In the genomic region with DNA sequence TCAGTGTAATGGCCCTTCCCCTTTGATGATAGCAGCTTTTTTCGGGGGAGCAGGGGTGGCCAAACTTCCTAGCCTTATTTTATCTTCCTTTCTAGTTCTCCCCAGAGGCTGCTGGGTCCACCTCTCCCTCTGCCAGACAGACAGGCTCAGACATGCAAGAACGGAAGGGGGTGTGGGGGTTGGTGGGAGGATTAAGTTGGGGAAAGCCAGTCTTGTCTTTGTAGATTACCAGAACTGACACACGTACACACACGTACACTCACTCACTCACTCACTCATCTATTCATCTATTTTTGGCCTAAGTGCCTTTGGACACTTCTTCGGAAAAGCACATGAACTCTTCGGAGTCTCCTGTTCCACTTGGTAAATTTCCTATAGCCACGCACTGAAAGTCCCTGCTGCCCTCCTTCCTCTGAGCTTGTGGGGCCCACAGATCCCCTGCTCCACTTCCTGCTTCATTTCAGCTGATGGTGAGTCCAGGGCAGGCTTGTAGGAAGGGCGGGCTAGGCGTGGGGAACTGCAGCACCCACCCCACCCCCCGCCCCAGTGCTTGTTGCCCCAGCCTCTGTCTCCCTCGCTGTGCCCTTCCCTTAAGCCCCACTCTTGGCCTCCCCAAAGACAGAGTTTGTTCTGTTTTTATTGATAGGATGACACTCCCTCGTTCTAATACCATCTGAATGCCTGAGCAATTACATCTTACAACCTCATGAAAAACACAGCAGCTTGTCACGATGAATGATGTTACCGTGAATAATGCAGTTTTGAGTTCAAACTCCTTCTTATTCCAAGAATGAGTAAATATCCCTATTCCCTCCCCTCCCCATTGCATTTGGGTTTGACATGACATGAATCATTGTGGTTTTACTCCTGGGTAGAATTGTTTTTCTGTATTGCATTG, we compare ENCODE assay signal across 8 cellular contexts.
DNase-seq lines count a peak whose midpoint lies in the region; ATAC-seq and TF ChIP-seq lines count a peak whose summit lies in the region.

No MANE protein-coding gene starts in this region.

- H3K4me3 ChIP-seq in WI38 (ENCODE audit: low read depth, low read length) (peak overlapping the region; percentile 15; the same call in 1 of the 2 replicates), mesendoderm (ENCODE audit: low read length) (no peak overlapping the region)

- H2BK5ac ChIP-seq in mesendoderm (ENCODE audit: low read length), result no peak overlapping the region

- DNase-seq in GM04504 (ENCODE audit: low read depth) (peak; percentile 91), chondrocyte (ENCODE audit: low spot score) (no peak), mesendoderm (peak; percentile 39), stromal cell of bone marrow (ENCODE audit: low read depth) (peak; percentile 98), NCI-H146 (lab: John Stamatoyannopoulos, UW) (no peak)

- H3K9ac ChIP-seq in mesendoderm (ENCODE audit: low read length), result no peak overlapping the region

- peak overlapping the region; percentile 25 for H3K18ac ChIP-seq in mesendoderm (ENCODE audit: low read length)

- H3K36me3 ChIP-seq in KOPT-K1 (ENCODE audit: insufficient read depth, low read length) (peaks cover 5% of the 10 kb centered on the region; the same call in 1 of the 2 replicates), mesendoderm (ENCODE audit: control insufficient read depth, insufficient read depth, low read length) (no peaks in the 10 kb centered on the region)

- H3K27me3 ChIP-seq in mesendoderm (ENCODE audit: insufficient read depth, low read length, poor library complexity), result no peaks in the 10 kb centered on the region

- H3K4me3 Mint-ChIP-seq in chondrocyte (ENCODE audit: unreplicated experiment), result peak overlapping the region; percentile 45

- H3K27ac ChIP-seq in KOPT-K1 (ENCODE audit: low read depth, low read length, poor library complexity, severe bottlenecking), result peak overlapping the region; percentile 76
- no peak overlapping the region for H3K27ac ChIP-seq in mesendoderm (ENCODE audit: low read depth, low read length)

- H3K27ac Mint-ChIP-seq in chondrocyte (ENCODE audit: unreplicated experiment), result peak overlapping the region; percentile 95

- ATAC-seq in GM21825 (IDR thresholded peaks at IDR 0.05; ENCODE audit: unreplicated experiment), result peak; percentile 42

- H2AK5ac ChIP-seq in mesendoderm (ENCODE audit: low read length), result no peak overlapping the region

- H3K4ac ChIP-seq in mesendoderm (ENCODE audit: low read depth, low read length), result peak overlapping the region; percentile 58

- no peak overlapping the region for H2BK120ac ChIP-seq in mesendoderm (ENCODE audit: low read depth, low read length)

- H3K27me3 Mint-ChIP-seq in chondrocyte (ENCODE audit: low read depth), result no peaks in the 10 kb centered on the region

- H3K9me3 Mint-ChIP-seq in chondrocyte (ENCODE audit: low read depth), result peaks cover 4% of the 10 kb centered on the region

- H3K79me1 ChIP-seq in mesendoderm (ENCODE audit: low read length), result no peaks in the 10 kb centered on the region

- peaks cover 42% of the 10 kb centered on the region for H3K4me1 Mint-ChIP-seq in chondrocyte (ENCODE audit: low read depth)

- no peak overlapping the region for H4K5ac ChIP-seq in mesendoderm (ENCODE audit: low read length)

- H3K56ac ChIP-seq in mesendoderm (ENCODE audit: low read length), result peak overlapping the region; percentile 52

- no peak overlapping the region for H4K8ac ChIP-seq in mesendoderm (ENCODE audit: low read depth, low read length)

- H3K36me3 Mint-ChIP-seq in chondrocyte (ENCODE audit: low read depth), result no peaks in the 10 kb centered on the region

- no peak overlapping the region for H3K4me2 ChIP-seq in mesendoderm (ENCODE audit: low read length)

- no peak for TF ChIP-seq CTCF in WI38 (IDR thresholded peaks at IDR 0.05; ENCODE audit: low read depth, low read length)
- TF ChIP-seq CTCF in chondrocyte (IDR thresholded peaks at IDR 0.05), result no peak

- H3K9me3 ChIP-seq in KOPT-K1 (ENCODE audit: insufficient read depth, low read length, poor library complexity, severe bottlenecking), result no peaks in the 10 kb centered on the region

- H3K23ac ChIP-seq in mesendoderm (ENCODE audit: low read length), result no peak overlapping the region

- no CpG with 5 or more reads among the region's 14 CpGs for WGBS in mesendoderm (ENCODE audit: extremely low coverage, insufficient coverage, low lambda C conversion rate)

- no peak overlapping the region for H2BK15ac ChIP-seq in mesendoderm (replicated peaks; ENCODE audit: low read depth)

- no peaks in the 10 kb centered on the region for H3K79me2 ChIP-seq in mesendoderm (ENCODE audit: control insufficient read depth, insufficient read depth, low read length)

- H3K4me1 ChIP-seq in mesendoderm (ENCODE audit: control insufficient read depth, low read depth, low read length), result peaks cover 10% of the 10 kb centered on the region

Comparison
In these comparisons a context has a peak if more than half of its experiments do, and no peak if none do; other contexts are left out.
1. DNase-seq: peak in GM04504 (single experiment), mesendoderm (single experiment) and stromal cell of bone marrow (single experiment); none in chondrocyte (single experiment) and NCI-H146 (single experiment).